ENCODE assay signal across 8 cellular contexts in the genomic region with DNA sequence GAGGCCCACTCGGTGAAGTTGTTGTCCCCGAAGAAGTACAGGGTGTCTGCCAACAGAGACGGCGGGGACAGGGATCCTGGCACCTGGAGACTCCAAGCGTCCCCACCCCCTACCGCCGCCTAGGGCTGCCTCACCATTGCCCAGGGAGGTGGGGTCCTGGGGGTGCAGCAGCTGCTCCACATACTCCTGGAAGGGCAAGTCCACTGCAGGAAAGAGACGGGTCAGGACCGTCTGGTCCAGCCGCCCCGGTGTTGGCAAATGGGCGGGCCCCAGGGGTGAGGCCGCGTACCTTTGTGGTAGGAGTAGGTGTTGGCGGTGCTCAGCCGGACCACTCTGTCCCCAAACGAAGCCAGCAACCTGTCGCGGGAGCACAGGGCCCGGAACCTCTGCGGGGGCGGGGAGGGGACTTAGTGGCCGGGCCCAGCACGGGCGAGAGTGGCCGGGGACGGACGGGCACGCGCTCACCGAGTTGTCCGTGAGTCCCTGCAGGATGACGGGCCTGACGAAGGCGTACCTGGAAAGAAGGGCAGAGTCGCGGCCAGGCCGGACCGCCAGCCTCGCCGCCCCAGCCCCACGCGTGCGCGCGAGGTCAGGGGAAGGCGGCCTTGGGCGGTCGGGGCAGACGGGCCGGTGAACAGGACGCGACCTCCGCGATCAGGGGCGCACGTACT. TPM values are rescaled to one million over a fixed set of nuclear protein-coding genes. Genes with fewer than 3 reads are reported as not detected.
DNase-seq lines count a peak whose midpoint lies in the region; ATAC-seq and TF ChIP-seq lines count a peak whose summit lies in the region.

No MANE protein-coding gene starts in this region.

- peak; percentile 77 for DNase-seq in H7
- DNase-seq in RWPE2 (ENCODE audit: low spot score) = no peak
- DNase-seq in fibroblast of mammary gland (ENCODE audit: low read depth) = no peak
- DNase-seq in dedifferentiated amniotic fluid mesenchymal stem cell (ENCODE audit: extremely low spot score) = no peak
- DNase-seq in NOMO-1 (lab: John Stamatoyannopoulos, UW; ENCODE audit: unreplicated experiment in 2 of 2) = no peak
- no peak for DNase-seq in NCI-H187 treated with DMSO at 0.1 percent for 48 hours (lab: John Stamatoyannopoulos, UW)

- H3K27ac ChIP-seq in RWPE2 (ENCODE audit: poor library complexity, severe bottlenecking) = peak overlapping the region; percentile 77

- H3K36me3 ChIP-seq in H7 (replicated peaks; ENCODE audit: control insufficient read depth, insufficient read depth, low read length) (peaks cover 11% of the 10 kb centered on the region), RWPE2 (ENCODE audit: low read depth) (peaks cover 44% of the 10 kb centered on the region), skeletal muscle satellite cell (ENCODE audit: insufficient read depth, low read length) (peaks cover 35% of the 10 kb centered on the region)

- H3K4me3 ChIP-seq in H7 (ENCODE audit: insufficient read depth, low read depth, low read length) = peak overlapping the region; percentile 87
- peak overlapping the region; percentile 72 for H3K4me3 ChIP-seq in RWPE2 (ENCODE audit: severe bottlenecking)
- peak overlapping the region; percentile 46 for H3K4me3 ChIP-seq in fibroblast of mammary gland (ENCODE audit: control insufficient read depth, low read depth, low read length)
- peak overlapping the region; percentile 79 for H3K4me3 ChIP-seq in skeletal muscle satellite cell (ENCODE audit: low read length)

- TF ChIP-seq CTCF in RWPE2 (IDR thresholded peaks at IDR 0.05; ENCODE audit: poor library complexity, severe bottlenecking) (no peak), fibroblast of mammary gland (conservative IDR thresholded peaks at IDR 0.05; ENCODE audit: control insufficient read depth, insufficient read depth, low read depth, low read length) (no peak)

- H3K4me1 ChIP-seq in RWPE2 (ENCODE audit: insufficient read depth, poor library complexity, severe bottlenecking) (peaks cover 15% of the 10 kb centered on the region), skeletal muscle satellite cell (ENCODE audit: control insufficient read depth, insufficient read depth, low read length) (peaks cover 41% of the 10 kb centered on the region)

- H3K27me3 ChIP-seq in H7 (ENCODE audit: control insufficient read depth, insufficient read depth, low read length) (no peaks in the 10 kb centered on the region), RWPE2 (ENCODE audit: insufficient read depth, poor library complexity, severe bottlenecking) (no peaks in the 10 kb centered on the region), skeletal muscle satellite cell (ENCODE audit: control insufficient read depth, insufficient read depth, low read length) (no peaks in the 10 kb centered on the region)

- H3K9me3 ChIP-seq in RWPE2 (ENCODE audit: severe bottlenecking) (no peaks in the 10 kb centered on the region), skeletal muscle satellite cell (replicated peaks; ENCODE audit: low read length) (no peaks in the 10 kb centered on the region)

- ATAC-seq in RWPE2 (ENCODE audit: low read depth) = peak; percentile 3; the same call in 2 of the 3 replicates
- no peak for ATAC-seq in GM18502 (IDR thresholded peaks at IDR 0.05; ENCODE audit: poor library complexity, unreplicated experiment)

- H3K9ac ChIP-seq in skeletal muscle satellite cell (ENCODE audit: low read depth, low read length) = peak overlapping the region; percentile 76

- peak overlapping the region; percentile 94 for H3K4me2 ChIP-seq in skeletal muscle satellite cell (ENCODE audit: low read length)

RNA-seq across cellular contexts. Expression of a gene that starts 0.6 kb away (rescaled TPM):
- total RNA-seq in H7 (2014; rRNA removed; shearing (Covaris generic)) = 63.8 and 88.2 TPM in 2 replicates
- total RNA-seq in skeletal muscle satellite cell (2012; rRNA removed) = 13.2 and 30.6 TPM in 2 replicates

RNA-seq across cellular contexts. Expression of a gene that starts 3.3 kb away (rescaled TPM):
- total RNA-seq in H7 (2014; rRNA removed; shearing (Covaris generic)) = 85.3 and 115 TPM in 2 replicates
- 174 and 208 TPM in 2 replicates for total RNA-seq in skeletal muscle satellite cell (2012; rRNA removed)

RNA-seq across cellular contexts. Expression of a gene that starts 6.7 kb away (rescaled TPM):
- total RNA-seq in H7 (2014; rRNA removed; shearing (Covaris generic)) = 18.3 and 18.9 TPM in 2 replicates
- 7.0 and 8.1 TPM in 2 replicates for total RNA-seq in skeletal muscle satellite cell (2012; rRNA removed)

RNA-seq across cellular contexts. Expression of a gene that starts 8.1 kb away (rescaled TPM):
- total RNA-seq in H7 (2014; rRNA removed; shearing (Covaris generic)) = 3.1 and 5.9 TPM in 2 replicates
- 1.3 and 1.7 TPM in 2 replicates for total RNA-seq in skeletal muscle satellite cell (2012; rRNA removed)

RNA-seq across cellular contexts. Expression of a gene that starts 15.6 kb away (rescaled TPM):
- 164 and 174 TPM in 2 replicates for total RNA-seq in H7 (2014; rRNA removed; shearing (Covaris generic))
- 45.4 and 53.1 TPM in 2 replicates for total RNA-seq in skeletal muscle satellite cell (2012; rRNA removed)
